In the genomic region with DNA sequence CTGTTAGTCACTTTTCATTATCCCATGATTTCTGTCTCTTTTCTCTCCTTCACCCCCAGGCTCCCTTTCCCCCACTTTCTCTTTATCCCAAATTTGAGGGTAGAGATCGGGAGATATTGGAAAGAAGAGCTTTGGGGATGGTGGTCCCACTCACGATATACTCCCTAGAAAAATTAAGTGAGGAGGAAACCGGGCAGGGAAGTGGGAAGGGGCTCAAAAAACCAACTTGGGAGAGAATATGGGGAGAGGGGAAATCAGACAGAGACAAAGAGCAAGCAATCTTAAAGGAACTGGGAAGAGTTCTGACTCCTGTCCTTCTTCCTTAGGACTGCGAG, we compare ENCODE assay signal across 11 cellular contexts. TPM values are rescaled to one million over a fixed set of nuclear protein-coding genes. Genes with fewer than 3 reads are reported as not detected.
DNase-seq lines count a peak whose midpoint lies in the region; ATAC-seq lines count a peak whose summit lies in the region.
"Had no signal": no experiment of that assay in that cellular context is flagged by ENCODE, and none has a peak within 500 bp of the region (broad histone marks: within the 10 kb centered on the region; RNA-seq: fewer than 3 reads in every experiment).

No MANE protein-coding gene starts in this region.

- no peaks in the 10 kb centered on the region for H3K36me3 Mint-ChIP-seq in activated naive CD4-positive, alpha-beta T cell treated with anti-CD3 and anti-CD28 coated beads for 36 hours (ENCODE audit: low read depth)
- H3K36me3 Mint-ChIP-seq in activated naive CD8-positive, alpha-beta T cell treated with anti-CD3 and anti-CD28 coated beads for 36 hours: no peaks in the 10 kb centered on the region

- H3K27me3 Mint-ChIP-seq in activated naive CD4-positive, alpha-beta T cell treated with anti-CD3 and anti-CD28 coated beads for 36 hours (ENCODE audit: low read depth): no peaks in the 10 kb centered on the region
- H3K27me3 Mint-ChIP-seq in activated naive CD8-positive, alpha-beta T cell treated with anti-CD3 and anti-CD28 coated beads for 36 hours: peaks cover 5% of the 10 kb centered on the region

- no peak overlapping the region for H2BK15ac ChIP-seq in mesenchymal stem cell (ENCODE audit: low read depth, poor library complexity, severe bottlenecking)

- CTCF ChIA-PET in activated naive CD4-positive, alpha-beta T cell treated with anti-CD3 and anti-CD28 coated beads for 36 hours (lab: Charles Lee): interaction anchor here (1.5 to 1.8 kb wide), 2 partner anchors 11 to 126 kb away, joined by 4 to 5 read pairs; no protein-coding TSS in a partner anchor

- no peak overlapping the region for H3K4me3 ChIP-seq in mesenchymal stem cell (ENCODE audit: insufficient read depth in 1 of 2, low read depth in 1 of 2, low read length in 2 of 2)
- H3K4me3 ChIP-seq in stomach smooth muscle (ENCODE audit: low read length in 2 of 2): peak overlapping the region; percentile 66 to 77

- H2AFZ ChIP-seq in mesenchymal stem cell (ENCODE audit: low read depth, low read length): no peak overlapping the region

- no peak overlapping the region for H3K9ac ChIP-seq in mesenchymal stem cell (ENCODE audit: low read length)
- peak overlapping the region; percentile 85 to 89 for H3K9ac ChIP-seq in stomach smooth muscle (ENCODE audit: low read length in 2 of 2)

- H3K4me1 Mint-ChIP-seq in activated naive CD4-positive, alpha-beta T cell treated with anti-CD3 and anti-CD28 coated beads for 36 hours (ENCODE audit: low read depth): peaks cover 3% of the 10 kb centered on the region
- H3K4me1 Mint-ChIP-seq in activated naive CD8-positive, alpha-beta T cell treated with anti-CD3 and anti-CD28 coated beads for 36 hours: peaks cover 3% of the 10 kb centered on the region

- no peak overlapping the region for H2BK120ac ChIP-seq in mesenchymal stem cell (ENCODE audit: low read depth, low read length)

- no peak overlapping the region for H3K23ac ChIP-seq in mesenchymal stem cell (ENCODE audit: low read length in 2 of 2)

- no peak overlapping the region for H3K14ac ChIP-seq in mesenchymal stem cell (ENCODE audit: low read length in 2 of 2)

- 55% methylated on average over 4 of the region's 4 CpGs for WGBS in mesenchymal stem cell

- no peak overlapping the region for H3K27ac ChIP-seq in mesenchymal stem cell (ENCODE audit: low read length, poor library complexity, severe bottlenecking)
- peak overlapping the region; percentile 62 for H3K27ac ChIP-seq in stomach smooth muscle (ENCODE audit: low read length)

- DNase-seq in activated naive CD4-positive, alpha-beta T cell treated with anti-CD3 and anti-CD28 coated beads for 36 hours: no peak
- DNase-seq in activated naive CD4-positive, alpha-beta T cell treated with anti-CD3 and anti-CD28 coated beads, Interleukin-2, amount 50 U/mL, for 16 hours: no peak
- DNase-seq in activated naive CD8-positive, alpha-beta T cell treated with anti-CD3 and anti-CD28 coated beads for 36 hours: no peak
- no peak for DNase-seq in mesenchymal stem cell
- DNase-seq in inferior parietal cortex (ENCODE audit: extremely low spot score): no peak
- no peak for DNase-seq in NCI-H226
- DNase-seq: activated CD4-positive, alpha-beta T cell treated with anti-CD3 and anti-CD28 coated beads, Interleukin-2, amount 50 U/mL, for 4 hours; NCI-H2107; stimulated activated CD4-positive, alpha-beta T cell treated with anti-CD3 and anti-CD28 coated beads, Interleukin-4, amount 100 ng/mL, for 4 hours had no signal

- H3K4me1 ChIP-seq in mesenchymal stem cell (ENCODE audit: control insufficient read depth, insufficient read depth, low read depth, low read length) (peaks cover 7% of the 10 kb centered on the region), stomach smooth muscle (ENCODE audit: control insufficient read depth, insufficient read depth, low read length) (peaks cover 23% of the 10 kb centered on the region)

- no peaks in the 10 kb centered on the region for H3K79me1 ChIP-seq in mesenchymal stem cell (replicated peaks; ENCODE audit: low read length, poor library complexity, severe bottlenecking)

- H3K4me3 Mint-ChIP-seq in activated naive CD4-positive, alpha-beta T cell treated with anti-CD3 and anti-CD28 coated beads for 36 hours: peak overlapping the region; percentile 61
- H3K4me3 Mint-ChIP-seq in activated naive CD8-positive, alpha-beta T cell treated with anti-CD3 and anti-CD28 coated beads for 36 hours: peak overlapping the region; percentile 75

- H2BK12ac ChIP-seq in mesenchymal stem cell (ENCODE audit: low read length in 2 of 2): peak overlapping the region in 1 of 2 experiments; percentile 89

- no peak overlapping the region for H3K27ac Mint-ChIP-seq in activated naive CD4-positive, alpha-beta T cell treated with anti-CD3 and anti-CD28 coated beads for 36 hours
- peak overlapping the region; percentile 4 for H3K27ac Mint-ChIP-seq in activated naive CD8-positive, alpha-beta T cell treated with anti-CD3 and anti-CD28 coated beads for 36 hours

- H2BK5ac ChIP-seq in mesenchymal stem cell (ENCODE audit: low read depth, low read length, poor library complexity, severe bottlenecking): no peak overlapping the region

- no peak overlapping the region for H3K4ac ChIP-seq in mesenchymal stem cell (ENCODE audit: low read depth in 1 of 2, low read length in 2 of 2)

- H3K36me3 ChIP-seq in mesenchymal stem cell (ENCODE audit: control insufficient read depth in 1 of 2, insufficient read depth in 2 of 2, low read depth in 1 of 2, low read length in 2 of 2) (no peaks in the 10 kb centered on the region), stomach smooth muscle (ENCODE audit: control insufficient read depth in 2 of 2, insufficient read depth in 2 of 2, low read length in 2 of 2) (no peaks in the 10 kb centered on the region)

- H3K18ac ChIP-seq in mesenchymal stem cell (ENCODE audit: low read depth in 1 of 2, low read length in 2 of 2): peak overlapping the region; percentile 17 to 95

- peaks cover 45 to 50% of the 10 kb centered on the region in 2 experiments for H3K27me3 ChIP-seq in mesenchymal stem cell (ENCODE audit: control insufficient read depth in 1 of 2, insufficient read depth in 1 of 2, low read length in 2 of 2)
- H3K27me3 ChIP-seq in stomach smooth muscle (ENCODE audit: control insufficient read depth in 1 of 2, insufficient read depth in 2 of 2, low read length in 2 of 2): no peaks in the 10 kb centered on the region

- no peaks in the 10 kb centered on the region for H3K9me3 Mint-ChIP-seq in activated naive CD4-positive, alpha-beta T cell treated with anti-CD3 and anti-CD28 coated beads for 36 hours
- no peaks in the 10 kb centered on the region for H3K9me3 Mint-ChIP-seq in activated naive CD8-positive, alpha-beta T cell treated with anti-CD3 and anti-CD28 coated beads for 36 hours

- intact Hi-C loops in activated naive CD4-positive, alpha-beta T cell treated with anti-CD3 and anti-CD28 coated beads for 36 hours (cut with micrococcal nuclease): no loop called here

- no peak overlapping the region for H3K4me2 ChIP-seq in mesenchymal stem cell (ENCODE audit: low read length, poor library complexity, severe bottlenecking)

- no peaks in the 10 kb centered on the region for H3K9me3 ChIP-seq in mesenchymal stem cell (ENCODE audit: control insufficient read depth, low read length)
- no peaks in the 10 kb centered on the region for H3K9me3 ChIP-seq in stomach smooth muscle (ENCODE audit: control insufficient read depth in 2 of 2, low read length in 2 of 2)

- H4K8ac ChIP-seq in mesenchymal stem cell (ENCODE audit: low read length): no peak overlapping the region

- no peak for ATAC-seq in HG02763 (IDR thresholded peaks at IDR 0.05; ENCODE audit: unreplicated experiment)

- H2AK5ac ChIP-seq in mesenchymal stem cell (ENCODE audit: low read length, severe bottlenecking): no peak overlapping the region

- no peak overlapping the region for H4K91ac ChIP-seq in mesenchymal stem cell (ENCODE audit: low read length)

RNA-seq across cellular contexts. Expression of a gene that starts 0.9 kb away (rescaled TPM):
- total RNA-seq in activated naive CD4-positive, alpha-beta T cell treated with anti-CD3 and anti-CD28 coated beads for 36 hours: under 1 TPM; 0.79 to 0.88 TPM
- 1 to 10 TPM; 1.3 to 1.4 TPM for total RNA-seq in activated naive CD8-positive, alpha-beta T cell treated with anti-CD3 and anti-CD28 coated beads for 36 hours
- 13.2 TPM for polyA plus RNA-seq in mesenchymal stem cell (2013, experiment 1 of 2)
- polyA plus RNA-seq in mesenchymal stem cell (2013, experiment 2 of 2): 12.1 TPM

RNA-seq across cellular contexts. Expression of a gene that starts 26.6 kb away (rescaled TPM):
- total RNA-seq in activated naive CD4-positive, alpha-beta T cell treated with anti-CD3 and anti-CD28 coated beads for 36 hours: 100 to 1,000 TPM in 1 of 2 experiments, 10 to 100 TPM in 1; 99.7 to 102 TPM
- total RNA-seq in activated naive CD8-positive, alpha-beta T cell treated with anti-CD3 and anti-CD28 coated beads for 36 hours: 100 to 1,000 TPM; 141 to 143 TPM
- 92.8 TPM for polyA plus RNA-seq in mesenchymal stem cell (2013, experiment 1 of 2)
- polyA plus RNA-seq in mesenchymal stem cell (2013, experiment 2 of 2): 88.9 TPM

RNA-seq across cellular contexts. Expression of a gene that starts 37.3 kb away (rescaled TPM):
- total RNA-seq in activated naive CD4-positive, alpha-beta T cell treated with anti-CD3 and anti-CD28 coated beads for 36 hours: 10 to 100 TPM; 25.7 to 28.5 TPM
- total RNA-seq in activated naive CD8-positive, alpha-beta T cell treated with anti-CD3 and anti-CD28 coated beads for 36 hours: 10 to 100 TPM; 30.7 to 33.7 TPM
- polyA plus RNA-seq in mesenchymal stem cell (2013, experiment 1 of 2): 425 TPM
- polyA plus RNA-seq in mesenchymal stem cell (2013, experiment 2 of 2): 399 TPM

RNA-seq across cellular contexts. Expression of a gene that starts 44.5 kb away (rescaled TPM):
- 100 to 1,000 TPM; 151 to 156 TPM for total RNA-seq in activated naive CD4-positive, alpha-beta T cell treated with anti-CD3 and anti-CD28 coated beads for 36 hours
- 100 to 1,000 TPM; 156 to 160 TPM for total RNA-seq in activated naive CD8-positive, alpha-beta T cell treated with anti-CD3 and anti-CD28 coated beads for 36 hours
- polyA plus RNA-seq in mesenchymal stem cell (2013, experiment 1 of 2): 187 TPM
- 195 TPM for polyA plus RNA-seq in mesenchymal stem cell (2013, experiment 2 of 2)

RNA-seq across cellular contexts. Expression of a gene that starts 53.0 kb away (rescaled TPM):
- total RNA-seq in activated naive CD4-positive, alpha-beta T cell treated with anti-CD3 and anti-CD28 coated beads for 36 hours: 10 to 100 TPM; 65.2 to 65.7 TPM
- 10 to 100 TPM; 66.1 to 68.0 TPM for total RNA-seq in activated naive CD8-positive, alpha-beta T cell treated with anti-CD3 and anti-CD28 coated beads for 36 hours
- 309 TPM for polyA plus RNA-seq in mesenchymal stem cell (2013, experiment 1 of 2)
- polyA plus RNA-seq in mesenchymal stem cell (2013, experiment 2 of 2): 311 TPM

Comparison
In these comparisons a context has a peak if more than half of its experiments do, and no peak if none do; other contexts are left out.
1. H3K4me3 ChIP-seq: peak in stomach smooth muscle (2 of 2); none in mesenchymal stem cell (0 of 2).